1 cellular context compared by ENCODE assay signal in the genomic region with DNA sequence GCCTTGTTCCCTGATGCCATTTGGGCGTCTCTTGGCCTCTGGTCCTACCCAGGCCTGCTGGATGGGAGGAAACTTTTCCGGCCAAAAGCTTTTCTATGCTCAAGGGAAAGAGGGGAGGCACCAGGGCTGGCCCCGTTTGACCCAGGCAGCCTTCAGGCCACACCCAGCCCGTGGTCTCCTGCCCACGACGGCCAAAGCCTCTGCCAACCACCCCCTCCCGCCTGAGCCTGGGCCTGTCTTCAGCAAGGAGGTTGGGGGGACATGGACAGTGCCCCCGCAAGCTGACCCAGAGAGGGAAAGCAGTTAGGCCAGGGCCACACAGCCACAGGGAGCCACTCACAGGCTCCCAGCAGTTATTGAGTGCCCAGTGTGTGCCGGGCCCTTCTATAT.
TF ChIP-seq lines count a peak whose summit lies in the region.

No MANE protein-coding gene starts in this region.

TF ChIP-seq in H1, 55 proteins besides CTCF, POLR2A, EP300 and RAD21:
- no peak for TF ChIP-seq TAF1 (IDR thresholded peaks at IDR 0.05; ENCODE audit: low read depth, low read length)
- TF ChIP-seq YY1 (IDR thresholded peaks at IDR 0.05; ENCODE audit: low read depth, low read length): no peak
- no peak for TF ChIP-seq BRCA1 (IDR thresholded peaks at IDR 0.05; ENCODE audit: low read depth, low read length)
- TF ChIP-seq FOSL1 (IDR thresholded peaks at IDR 0.05; ENCODE audit: insufficient read depth, low read depth, low read length): no peak
- TF ChIP-seq HDAC2 (IDR thresholded peaks at IDR 0.05; ENCODE audit: borderline replicate concordance in 1 of 2, low read depth in 2 of 2, low read length in 2 of 2): no peak
- no peak for TF ChIP-seq BACH1 (IDR thresholded peaks at IDR 0.05; ENCODE audit: low read length)
- TF ChIP-seq CTBP2 (IDR thresholded peaks at IDR 0.05; ENCODE audit: borderline replicate concordance, insufficient read depth, insufficient read length, low read length): no peak
TF ChIP-seq in H1: peak in this region for 0.
